Comparison of ENCODE assay signal across 1 cellular context in genomic region chr3:40185029-40185695, GRCh38.
TF ChIP-seq lines count a peak whose summit lies in the region.

No MANE protein-coding gene starts in this region.

TF ChIP-seq in H1, 55 proteins besides CTCF, POLR2A, EP300 and RAD21:
- TF ChIP-seq CEBPB (IDR thresholded peaks at IDR 0.05; ENCODE audit: low read depth, low read length) (0 out of 2 replicates have a peak, but pooled peaks have one; percentile 15), PHF8 (conservative IDR thresholded peaks at IDR 0.05; ENCODE audit: low read depth, low read length) (no peak)
